In genomic region chr7:156637093-156637492, GRCh38 we compare ENCODE assay signal across 1 cellular context. TPM values are rescaled to one million over a fixed set of nuclear protein-coding genes. Genes with fewer than 3 reads are reported as not detected.
"Had no signal": no experiment of that assay in that cellular context is flagged by ENCODE, and none has a peak within 500 bp of the region (broad histone marks: within the 10 kb centered on the region; RNA-seq: fewer than 3 reads in every experiment).

No MANE protein-coding gene starts in this region.

RNA-seq across cellular contexts. Expression of gene RNF32, which starts 3.5 kb away (rescaled TPM):
- total RNA-seq: natural killer cell treated with Interleukin-12 subunit alpha and Interleukin-12 subunit beta and Interleukin-15 and Interleukin-18, amount 100 ng/mL, for 72 hours had no signal
